ENCODE assay signal across 8 cellular contexts in genomic region chr19:2167896-2168618, GRCh38. TPM values are rescaled to one million over a fixed set of nuclear protein-coding genes. Genes with fewer than 3 reads are reported as not detected.
DNase-seq lines count a peak whose midpoint lies in the region; ATAC-seq and TF ChIP-seq lines count a peak whose summit lies in the region.

No MANE protein-coding gene starts in this region.

- H3K27ac ChIP-seq in HL-60 (replicated peaks) (peak overlapping the region; percentile 82), right atrium auricular region (peak overlapping the region; percentile 91 to 99)

- in situ Hi-C loops in G401 (cut with HindIII; ENCODE audit: low sequenced_read_pairs), result no loop called here

- peak; percentile 18 for TF ChIP-seq POLR2A in GM18526 (IDR thresholded peaks at IDR 0.05; ENCODE audit: extremely low read depth, insufficient read length)

- H3K4me3 Mint-ChIP-seq in activated T-helper 2 cell treated with anti-CD3 and anti-CD28 coated beads, Interferon-gamma antibody, Interleukin-2, Interleukin-4, amounts not matched to agents 10 μg/mL and 5 μg/mL and 100 μg/mL, durations not matched to agents 14 hours and 24 hours and 36 hours (ENCODE audit: low read depth), result peak overlapping the region; percentile 77
- H3K4me3 Mint-ChIP-seq in stimulated activated memory B cell treated with anti-CD40 and anti-IgM and Interleukin-4, amounts not matched to agents 10 μg/mL and 1 μg/mL and 100 μg/mL, for 72 hours, result peak overlapping the region; percentile 76

- H3K27me3 ChIP-seq in HL-60 (ENCODE audit: insufficient read depth, poor library complexity, severe bottlenecking) (no peaks in the 10 kb centered on the region), right atrium auricular region (no peaks in the 10 kb centered on the region)

- no peaks in the 10 kb centered on the region for H3K36me3 ChIP-seq in right atrium auricular region

- peak; percentile 73 for ATAC-seq in stimulated activated memory B cell treated with anti-CD40 and anti-IgM and Interleukin-4, amounts not matched to agents 10 μg/mL and 1 μg/mL and 100 μg/mL, for 72 hours

- intact Hi-C loops in activated T-helper 2 cell treated with anti-CD3 and anti-CD28 coated beads, Interferon-gamma antibody, Interleukin-2, Interleukin-4, amounts not matched to agents 10 μg/mL and 5 μg/mL and 100 μg/mL, durations not matched to agents 14 hours and 24 hours and 36 hours (cut with micrococcal nuclease), result loop anchor here (5.0 kb wide), 1 partner anchor 71 kb away; the partner anchor contains the start of genes IZUMO4 and MOB3A

- H3K9me3 ChIP-seq in right atrium auricular region, result no peaks in the 10 kb centered on the region

- peaks cover 45% of the 10 kb centered on the region for H3K36me3 Mint-ChIP-seq in activated T-helper 2 cell treated with anti-CD3 and anti-CD28 coated beads, Interferon-gamma antibody, Interleukin-2, Interleukin-4, amounts not matched to agents 10 μg/mL and 5 μg/mL and 100 μg/mL, durations not matched to agents 14 hours and 24 hours and 36 hours (ENCODE audit: low read depth)
- no peaks in the 10 kb centered on the region for H3K36me3 Mint-ChIP-seq in stimulated activated memory B cell treated with anti-CD40 and anti-IgM and Interleukin-4, amounts not matched to agents 10 μg/mL and 1 μg/mL and 100 μg/mL, for 72 hours

- no peaks in the 10 kb centered on the region for H3K27me3 Mint-ChIP-seq in activated T-helper 2 cell treated with anti-CD3 and anti-CD28 coated beads, Interferon-gamma antibody, Interleukin-2, Interleukin-4, amounts not matched to agents 10 μg/mL and 5 μg/mL and 100 μg/mL, durations not matched to agents 14 hours and 24 hours and 36 hours (ENCODE audit: low read depth)
- H3K27me3 Mint-ChIP-seq in stimulated activated memory B cell treated with anti-CD40 and anti-IgM and Interleukin-4, amounts not matched to agents 10 μg/mL and 1 μg/mL and 100 μg/mL, for 72 hours, result no peaks in the 10 kb centered on the region

- DNase-seq in HL-60 (ENCODE audit: low read depth in 1 of 2, low spot score in 1 of 2) (peak; percentile 63 to 89), right atrium auricular region (ENCODE audit: low spot score) (peak; percentile 77), NCI-H1436 (lab: John Stamatoyannopoulos, UW) (no peak), G401 (ENCODE audit: low spot score) (no peak)
- no peak for DNase-seq in activated T-helper 2 cell treated with anti-CD3 and anti-CD28 coated beads, Interferon-gamma antibody, Interleukin-2, Interleukin-4, amounts not matched to agents 10 μg/mL and 5 μg/mL and 100 μg/mL, durations not matched to agents 14 hours and 24 hours and 36 hours (ENCODE audit: low spot score)
- no peak for DNase-seq in effector CD4-positive, alpha-beta T cell

- H3K4me1 ChIP-seq in right atrium auricular region, result peaks cover 0 to 90% of the 10 kb centered on the region in 2 donors

- H3K27ac Mint-ChIP-seq in activated T-helper 2 cell treated with anti-CD3 and anti-CD28 coated beads, Interferon-gamma antibody, Interleukin-2, Interleukin-4, amounts not matched to agents 10 μg/mL and 5 μg/mL and 100 μg/mL, durations not matched to agents 14 hours and 24 hours and 36 hours, result peak overlapping the region; percentile 95
- peak overlapping the region; percentile 89 for H3K27ac Mint-ChIP-seq in stimulated activated memory B cell treated with anti-CD40 and anti-IgM and Interleukin-4, amounts not matched to agents 10 μg/mL and 1 μg/mL and 100 μg/mL, for 72 hours

- H3K4me3 ChIP-seq in HL-60 (replicated peaks; ENCODE audit: insufficient read depth, low read length) (peak overlapping the region; percentile 30), right atrium auricular region (peak overlapping the region in 1 of 2 donors; percentile 33)

- no peaks in the 10 kb centered on the region for H3K9me3 Mint-ChIP-seq in activated T-helper 2 cell treated with anti-CD3 and anti-CD28 coated beads, Interferon-gamma antibody, Interleukin-2, Interleukin-4, amounts not matched to agents 10 μg/mL and 5 μg/mL and 100 μg/mL, durations not matched to agents 14 hours and 24 hours and 36 hours
- H3K9me3 Mint-ChIP-seq in stimulated activated memory B cell treated with anti-CD40 and anti-IgM and Interleukin-4, amounts not matched to agents 10 μg/mL and 1 μg/mL and 100 μg/mL, for 72 hours, result no peaks in the 10 kb centered on the region

- no peak for TF ChIP-seq CTCF in HL-60 (IDR thresholded peaks at IDR 0.05; ENCODE audit: insufficient read depth, low read length)
- TF ChIP-seq CTCF in right atrium auricular region (IDR thresholded peaks at IDR 0.05), result no peak

- peaks cover 52% of the 10 kb centered on the region for H3K4me1 Mint-ChIP-seq in activated T-helper 2 cell treated with anti-CD3 and anti-CD28 coated beads, Interferon-gamma antibody, Interleukin-2, Interleukin-4, amounts not matched to agents 10 μg/mL and 5 μg/mL and 100 μg/mL, durations not matched to agents 14 hours and 24 hours and 36 hours (ENCODE audit: low read depth)
- H3K4me1 Mint-ChIP-seq in stimulated activated memory B cell treated with anti-CD40 and anti-IgM and Interleukin-4, amounts not matched to agents 10 μg/mL and 1 μg/mL and 100 μg/mL, for 72 hours, result peaks cover 83% of the 10 kb centered on the region

RNA-seq across cellular contexts. Expression of gene DOT1L, which starts 4.3 kb away (rescaled TPM):
- total RNA-seq in activated T-helper 2 cell treated with anti-CD3 and anti-CD28 coated beads, Interferon-gamma antibody, Interleukin-2, Interleukin-4, amounts not matched to agents 10 μg/mL and 5 μg/mL and 100 μg/mL, durations not matched to agents 14 hours and 24 hours and 36 hours, result 115 and 121 TPM in 2 replicates
- 10 to 100 TPM in 1 of 2 donors, 1 to 10 TPM in 1; 6.7 to 10.3 TPM for total RNA-seq in right atrium auricular region
- 12.1 and 14.8 TPM in 2 replicates for total RNA-seq in G401 (2014; rRNA removed; shearing (Covaris generic))

RNA-seq across cellular contexts. Expression of gene AP3D1, which starts 16.7 kb away (rescaled TPM):
- 101 and 103 TPM in 2 replicates for total RNA-seq in activated T-helper 2 cell treated with anti-CD3 and anti-CD28 coated beads, Interferon-gamma antibody, Interleukin-2, Interleukin-4, amounts not matched to agents 10 μg/mL and 5 μg/mL and 100 μg/mL, durations not matched to agents 14 hours and 24 hours and 36 hours
- total RNA-seq in right atrium auricular region, result 10 to 100 TPM; 82.7 to 95.8 TPM
- total RNA-seq in G401 (2014; rRNA removed; shearing (Covaris generic)), result 195 and 235 TPM in 2 replicates

Comparison
In these comparisons a context has a peak if more than half of its experiments do, and no peak if none do; other contexts are left out.
1. DNase-seq: peak in HL-60 (2 of 2) and right atrium auricular region (single experiment); none in activated T-helper 2 cell treated with anti-CD3 and anti-CD28 coated beads, Interferon-gamma antibody, Interleukin-2, Interleukin-4, amounts not matched to agents 10 μg/mL and 5 μg/mL and 100 μg/mL, durations not matched to agents 14 hours and 24 hours and 36 hours (single experiment), NCI-H1436 (single experiment), effector CD4-positive, alpha-beta T cell (single experiment) and G401 (single experiment).